Comparison of ENCODE assay signal across 13 cellular contexts in the genomic region with DNA sequence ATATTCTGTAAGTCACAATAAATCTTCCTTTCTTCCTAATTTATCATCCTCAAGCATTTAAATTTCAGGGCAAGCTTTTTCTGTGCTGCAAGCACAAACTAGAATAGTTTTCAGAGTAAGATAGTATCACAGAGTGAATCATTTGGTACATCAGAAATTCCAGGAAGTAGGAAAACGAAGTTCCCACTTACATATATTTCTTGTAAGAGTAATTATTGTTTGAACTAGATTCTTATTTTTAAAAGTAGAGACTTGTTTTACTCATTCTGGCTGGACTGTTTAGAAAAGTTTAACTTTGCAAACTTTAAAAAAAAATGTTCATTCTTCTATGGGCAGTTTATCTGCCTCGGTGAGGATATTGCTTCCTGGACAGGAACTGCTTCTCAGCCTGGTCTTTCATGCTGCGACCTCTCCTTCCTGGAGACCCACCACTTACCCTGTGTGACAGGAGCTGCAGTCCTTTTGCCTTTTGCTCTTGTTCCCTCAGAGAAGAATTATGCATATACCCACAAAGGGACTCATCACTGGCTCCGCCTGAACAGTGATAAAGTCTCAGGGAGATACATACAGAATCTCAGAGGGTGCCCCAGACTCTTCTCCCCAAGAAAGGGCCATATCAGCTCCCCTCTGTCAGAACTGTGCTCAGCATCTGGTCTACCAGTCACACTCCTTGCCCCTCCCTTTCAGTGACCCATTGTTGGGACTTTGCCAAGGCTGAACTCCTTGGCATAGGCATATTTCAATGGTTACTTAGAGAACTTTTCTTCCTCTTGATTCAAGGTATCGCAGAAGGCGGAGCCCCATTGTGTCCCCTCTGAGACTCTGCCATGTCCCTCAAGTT.
DNase-seq lines count a peak whose midpoint lies in the region; ATAC-seq, FAIRE-seq and TF ChIP-seq lines count a peak whose summit lies in the region.
"Had no signal": no experiment of that assay in that cellular context is flagged by ENCODE, and none has a peak within 500 bp of the region (broad histone marks: within the 10 kb centered on the region; RNA-seq: fewer than 3 reads in every experiment).

No MANE protein-coding gene starts in this region.

- 50% methylated on average over 6 of the region's 6 CpGs for WGBS in GM12878 (ENCODE audit: insufficient coverage, insufficient replicate concordance, low lambda C conversion rate, missing lambda C conversion rate)

- no peak overlapping the region for H3K9ac ChIP-seq in GM12878 (ENCODE audit: control insufficient read depth, insufficient read depth, low read length)

- intact Hi-C loops in GM12878 (cut with micrococcal nuclease; ENCODE audit: unreplicated experiment) (no loop called here), lower lobe of right lung (cut with DNase I) (no loop called here)

- H3K4me3 ChIP-seq in MG63 (no peak overlapping the region), GM12878 (no peak overlapping the region), lower lobe of right lung (peak overlapping the region; percentile 13)
- no peak overlapping the region for H3K4me3 ChIP-seq in effector memory CD4-positive, alpha-beta T cell (ENCODE audit: insufficient read depth, low read depth, low read length, poor library complexity, severe bottlenecking)
- H3K4me3 ChIP-seq: sigmoid colon had no signal

- RAD21 ChIA-PET in GM12878 (lab: Charles Lee; ENCODE audit: unreplicated experiment), result no interaction called here

- H3K27me3 ChIP-seq in MG63 (no peaks in the 10 kb centered on the region), GM12878 (replicated peaks in 1 of 2; ENCODE audit: control insufficient read depth in 2 of 2, insufficient read depth in 2 of 2, low read length in 1 of 2) (no peaks in the 10 kb centered on the region), lower lobe of right lung (ENCODE audit: low read depth) (no peaks in the 10 kb centered on the region)
- no peaks in the 10 kb centered on the region for H3K27me3 ChIP-seq in effector memory CD4-positive, alpha-beta T cell (replicated peaks; ENCODE audit: control insufficient read depth, insufficient read depth, low read length, poor library complexity, severe bottlenecking)
- H3K27me3 ChIP-seq: sigmoid colon had no signal

- ATAC-seq in GM12878 (no peak), lower lobe of right lung (peak; percentile 80 to 85)

- DNase-seq in MG63 (peak; percentile 36), GM12878 (ENCODE audit: low read depth, low spot score) (no peak), lower lobe of right lung (peak; percentile 50), ureter (ENCODE audit: low spot score) (peak; percentile 61), NCI-H2029 treated with DMSO at 0.1 percent for 48 hours (lab: John Stamatoyannopoulos, UW) (no peak)
- no peak for DNase-seq in effector memory CD4-positive, alpha-beta T cell
- no peak for DNase-seq in effector CD4-positive, alpha-beta T cell
- DNase-seq: activated naive CD8-positive, alpha-beta T cell treated with anti-CD3 and anti-CD28 coated beads for 36 hours; NCI-H446 treated with DMSO at 0.1 percent for 48 hours; nephron progenitor cell; sigmoid colon; substantia nigra had no signal

- BruUV-seq in GM12878 (replicated peaks; lab: Mats Ljungman, UMichigan), result no TSS peak

- H2AFZ ChIP-seq in GM12878 (ENCODE audit: control insufficient read depth, low read depth, low read length), result no peak overlapping the region

- H3K79me2 ChIP-seq in GM12878 (ENCODE audit: control insufficient read depth, insufficient read depth, low read length), result no peaks in the 10 kb centered on the region

- peaks cover 13% of the 10 kb centered on the region for H3K4me1 ChIP-seq in GM12878 (ENCODE audit: control insufficient read depth, insufficient read depth, low read length)
- H3K4me1 ChIP-seq in lower lobe of right lung, result peaks cover 20% of the 10 kb centered on the region
- H3K4me1 ChIP-seq in effector memory CD4-positive, alpha-beta T cell (ENCODE audit: control insufficient read depth, insufficient read depth, low read length, poor library complexity, severe bottlenecking), result no peaks in the 10 kb centered on the region

- no peak for TF ChIP-seq EP300 in GM12878 (IDR thresholded peaks at IDR 0.05; ENCODE audit: borderline replicate concordance in 1 of 2, control insufficient read depth in 1 of 2, low read depth in 2 of 2, low read length in 2 of 2)

- H3K36me3 ChIP-seq in MG63 (no peaks in the 10 kb centered on the region), GM12878 (ENCODE audit: control insufficient read depth in 2 of 2, insufficient read depth in 2 of 2, low read length in 1 of 2) (no peaks in the 10 kb centered on the region), lower lobe of right lung (no peaks in the 10 kb centered on the region)
- H3K36me3 ChIP-seq in effector memory CD4-positive, alpha-beta T cell (ENCODE audit: control insufficient read depth, insufficient read depth, low read length), result no peaks in the 10 kb centered on the region
- H3K36me3 ChIP-seq: sigmoid colon had no signal

- CTCF ChIA-PET in GM12878 (lab: Yijun Ruan, JAX), result no interaction called here

- FAIRE-seq in GM12878 (lab: Jason Lieb, UNC), result no peak
- FAIRE-seq: TTC549 had no signal

- H3K27ac ChIP-seq in GM12878 (ENCODE audit: control insufficient read depth, insufficient read depth), result no peak overlapping the region
- H3K27ac ChIP-seq in lower lobe of right lung, result peak overlapping the region; percentile 63
- no peak overlapping the region for H3K27ac ChIP-seq in effector memory CD4-positive, alpha-beta T cell (ENCODE audit: insufficient read depth, low read length, poor library complexity, severe bottlenecking)
- H3K27ac ChIP-seq: sigmoid colon had no signal

- SMC1A ChIA-PET in GM12878 (lab: Charles Lee; ENCODE audit: uncharacterized antibody, unreplicated experiment), result interaction anchor here (0.7 to 1.0 kb wide), 2 partner anchors 94 to 103 kb away, joined by 3 to 4 read pairs; partner anchors contain the start of gene CD55

- no peak for TF ChIP-seq RAD21 in GM12878 (IDR thresholded peaks at IDR 0.05; ENCODE audit: insufficient read depth, low read depth, low read length)

- peak overlapping the region; percentile 60; the same call in 1 of the 2 replicates for H3K4me2 ChIP-seq in GM12878 (ENCODE audit: control insufficient read depth, insufficient read depth)

- in situ Hi-C loops in GM12878 (cut with MboI), result no loop called here

- no peak for TF ChIP-seq POLR2A in GM12878 (IDR thresholded peaks at IDR 0.05; ENCODE audit: low read depth, low read length)

- TF ChIP-seq CTCF in GM12878 (IDR thresholded peaks at IDR 0.05 in 2 of 3, conservative IDR thresholded peaks at IDR 0.05 in 1 of 3; ENCODE audit: control insufficient read depth in 2 of 3, extremely low read depth in 1 of 3, insufficient read depth in 1 of 3, low read depth in 3 of 3, low read length in 3 of 3) (no peak), lower lobe of right lung (IDR thresholded peaks at IDR 0.05) (no peak)

- POLR2A ChIA-PET in GM12878 (lab: Charles Lee), result no interaction called here

- no peaks in the 10 kb centered on the region for H4K20me1 ChIP-seq in GM12878 (ENCODE audit: control insufficient read depth, insufficient read depth)

- peaks cover 4% of the 10 kb centered on the region; the same call in 1 of the 2 replicates for H3K9me3 ChIP-seq in MG63
- no peaks in the 10 kb centered on the region; the same call in 2 of the 3 replicates for H3K9me3 ChIP-seq in GM12878 (replicated peaks; ENCODE audit: control insufficient read depth, insufficient read depth, low read length)
- H3K9me3 ChIP-seq in lower lobe of right lung, result peaks cover 8% of the 10 kb centered on the region
- no peaks in the 10 kb centered on the region for H3K9me3 ChIP-seq in effector memory CD4-positive, alpha-beta T cell (ENCODE audit: control insufficient read depth, low read length)

TF ChIP-seq in GM12878, 131 proteins besides CTCF, POLR2A, EP300 and RAD21 (continues in another document):
- no peak for TF ChIP-seq BRCA1 (IDR thresholded peaks at IDR 0.05; ENCODE audit: low read depth, low read length)
- no peak for TF ChIP-seq ZNF274 (IDR thresholded peaks at IDR 0.05; ENCODE audit: insufficient read depth, insufficient read length)
- TF ChIP-seq BMI1 (IDR thresholded peaks at IDR 0.05; ENCODE audit: borderline replicate concordance), result no peak
- no peak for TF ChIP-seq ASH2L (IDR thresholded peaks at IDR 0.05; ENCODE audit: borderline replicate concordance, low read depth)
- TF ChIP-seq, protein P1, sequence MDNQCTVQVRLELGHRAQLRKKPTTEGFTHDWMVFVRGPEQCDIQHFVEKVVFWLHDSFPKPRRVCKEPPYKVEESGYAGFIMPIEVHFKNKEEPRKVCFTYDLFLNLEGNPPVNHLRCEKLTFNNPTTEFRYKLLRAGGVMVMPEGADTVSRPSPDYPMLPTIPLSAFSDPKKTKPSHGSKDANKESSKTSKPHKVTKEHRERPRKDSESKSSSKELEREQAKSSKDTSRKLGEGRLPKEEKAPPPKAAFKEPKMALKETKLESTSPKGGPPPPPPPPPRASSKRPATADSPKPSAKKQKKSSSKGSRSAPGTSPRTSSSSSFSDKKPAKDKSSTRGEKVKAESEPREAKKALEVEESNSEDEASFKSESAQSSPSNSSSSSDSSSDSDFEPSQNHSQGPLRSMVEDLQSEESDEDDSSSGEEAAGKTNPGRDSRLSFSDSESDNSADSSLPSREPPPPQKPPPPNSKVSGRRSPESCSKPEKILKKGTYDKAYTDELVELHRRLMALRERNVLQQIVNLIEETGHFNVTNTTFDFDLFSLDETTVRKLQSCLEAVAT (IDR thresholded peaks at IDR 0.05), result no peak
- TF ChIP-seq SP1 (IDR thresholded peaks at IDR 0.05; ENCODE audit: low read depth, low read length), result no peak
- no peak for TF ChIP-seq RFX5 (IDR thresholded peaks at IDR 0.05; ENCODE audit: low read depth, low read length)
- no peak for TF ChIP-seq SUZ12 (IDR thresholded peaks at IDR 0.05; ENCODE audit: unreplicated experiment)

Comparison
In these comparisons a context has a peak if more than half of its experiments do, and no peak if none do; other contexts are left out.
1. DNase-seq: peak in MG63 (single experiment), lower lobe of right lung (single experiment) and ureter (single experiment); none in GM12878 (single experiment), effector memory CD4-positive, alpha-beta T cell (0 of 3), effector CD4-positive, alpha-beta T cell (single experiment) and NCI-H2029 treated with DMSO at 0.1 percent for 48 hours (single experiment).